ENCODE assay signal across 27 cellular contexts in genomic region chr2:30705711-30706533, GRCh38.
DNase-seq lines count a peak whose midpoint lies in the region; ATAC-seq and TF ChIP-seq lines count a peak whose summit lies in the region.
"Had no signal": no experiment of that assay in that cellular context is flagged by ENCODE, and none has a peak within 500 bp of the region (broad histone marks: within the 10 kb centered on the region; RNA-seq: fewer than 3 reads in every experiment).

No MANE protein-coding gene starts in this region.

- POLR2A ChIA-PET in activated CD8-positive, alpha-beta T cell treated with anti-CD3 and anti-CD28 coated beads, Interleukin-2, amount 10 ng/mL, durations not matched to agents 7 days and 5 days (lab: Charles Lee), result interaction anchor here (0.8 kb wide), 1 partner anchor 559 kb away, joined by 3 read pairs; the partner anchor contains the start of gene YPEL5
- POLR2A ChIA-PET in activated CD8-positive, alpha-beta T cell treated with anti-CD3 and anti-CD28 coated beads for 36 hours (lab: Charles Lee), result interaction anchor here (1.0 to 1.6 kb wide), 3 partner anchors 170 to 541 kb away, joined by 3 to 4 read pairs (median 3); no protein-coding TSS in a partner anchor

- DNase-seq in activated CD8-positive, alpha-beta T cell treated with anti-CD3 and anti-CD28 coated beads, Interleukin-2, amount 10 ng/mL, durations not matched to agents 7 days and 5 days, result peak; percentile 17
- no peak for DNase-seq in activated CD8-positive, alpha-beta T cell treated with anti-CD3 and anti-CD28 coated beads for 36 hours
- peak; percentile 32 for DNase-seq in activated CD8-positive, alpha-beta memory T cell treated with anti-CD3 and anti-CD28 coated beads, Interleukin-2, amount 10 ng/mL, durations not matched to agents 7 days and 5 days
- no peak for DNase-seq in mesenchymal stem cell
- peak; percentile 47 for DNase-seq in type B pancreatic cell (ENCODE audit: extremely low spot score, unreplicated experiment)
- no peak for DNase-seq in effector CD4-positive, alpha-beta T cell
- no peak for DNase-seq in stimulated activated naive CD8-positive, alpha-beta T cell treated with anti-CD3 and anti-CD28 coated beads, Interleukin-15, Interleukin-2, amounts not matched to agents 100 U/mL and 50 U/mL, for 24 hours
- DNase-seq in NCI-H1105 treated with DMSO at 0.1 percent for 48 hours (lab: John Stamatoyannopoulos, UW), result no peak
- DNase-seq: activated CD4-positive, alpha-beta T cell treated with anti-CD3 and anti-CD28 coated beads, Interleukin-2, amount 50 U/mL, for 1 hour; DMS 273 treated with DMSO at 0.1 percent for 48 hours; effector memory CD4-positive, alpha-beta T cell; EL; GOT3; Kasumi-1; naive thymus-derived CD8-positive, alpha-beta T cell; NCI-H1436 treated with DMSO at 0.1 percent for 48 hours; NCI-H2081 treated with DMSO at 0.1 percent for 48 hours; NCI-H226; sigmoid colon; stimulated activated CD4-positive, alpha-beta T cell treated with anti-CD3 and anti-CD28 coated beads, Interleukin-4, amount 100 ng/mL, for 24 hours; transverse colon had no signal

- peaks cover 11% of the 10 kb centered on the region for H3K9me3 Mint-ChIP-seq in activated CD8-positive, alpha-beta T cell treated with anti-CD3 and anti-CD28 coated beads, Interleukin-2, amount 10 ng/mL, durations not matched to agents 7 days and 5 days (ENCODE audit: insufficient read depth)
- peaks cover 20% of the 10 kb centered on the region for H3K9me3 Mint-ChIP-seq in activated CD8-positive, alpha-beta T cell treated with anti-CD3 and anti-CD28 coated beads for 36 hours
- peaks cover 15% of the 10 kb centered on the region for H3K9me3 Mint-ChIP-seq in activated CD8-positive, alpha-beta memory T cell treated with anti-CD3 and anti-CD28 coated beads, Interleukin-2, amount 10 ng/mL, durations not matched to agents 7 days and 5 days (ENCODE audit: low read depth)
- peaks cover 14% of the 10 kb centered on the region for H3K9me3 Mint-ChIP-seq in type B pancreatic cell

- peak overlapping the region; percentile 37 for H4K91ac ChIP-seq in mesenchymal stem cell (ENCODE audit: low read length)

- no peak overlapping the region for H3K18ac ChIP-seq in mesenchymal stem cell (ENCODE audit: low read depth in 1 of 2, low read length in 2 of 2)

- no peak overlapping the region for H3K14ac ChIP-seq in mesenchymal stem cell (ENCODE audit: low read length in 2 of 2)

- no peak overlapping the region for H3K4me3 Mint-ChIP-seq in activated CD8-positive, alpha-beta T cell treated with anti-CD3 and anti-CD28 coated beads, Interleukin-2, amount 10 ng/mL, durations not matched to agents 7 days and 5 days
- H3K4me3 Mint-ChIP-seq in activated CD8-positive, alpha-beta T cell treated with anti-CD3 and anti-CD28 coated beads for 36 hours, result no peak overlapping the region
- H3K4me3 Mint-ChIP-seq in activated CD8-positive, alpha-beta memory T cell treated with anti-CD3 and anti-CD28 coated beads, Interleukin-2, amount 10 ng/mL, durations not matched to agents 7 days and 5 days, result no peak overlapping the region
- no peak overlapping the region for H3K4me3 Mint-ChIP-seq in type B pancreatic cell
- H3K4me3 Mint-ChIP-seq: activated naive CD4-positive, alpha-beta T cell treated with anti-CD3 and anti-CD28 coated beads, Interleukin-2, amount 50 U/mL, for 24 hours; WTC11 had no signal

- H3K27ac ChIP-seq in mesenchymal stem cell (ENCODE audit: low read length, poor library complexity, severe bottlenecking), result no peak overlapping the region
- H3K27ac ChIP-seq: epithelial cell of prostate, Peyer's patch, SJSA1, transverse colon had no signal

- no peak overlapping the region for H2BK12ac ChIP-seq in mesenchymal stem cell (ENCODE audit: low read length in 2 of 2)

- no peak for ATAC-seq in activated CD8-positive, alpha-beta T cell treated with anti-CD3 and anti-CD28 coated beads, Interleukin-2, amount 10 ng/mL, durations not matched to agents 7 days and 5 days
- no peak for ATAC-seq in activated CD8-positive, alpha-beta T cell treated with anti-CD3 and anti-CD28 coated beads for 36 hours
- no peak for ATAC-seq in activated CD8-positive, alpha-beta memory T cell treated with anti-CD3 and anti-CD28 coated beads, Interleukin-2, amount 10 ng/mL, durations not matched to agents 7 days and 5 days
- ATAC-seq in stimulated activated naive CD8-positive, alpha-beta T cell treated with anti-CD3 and anti-CD28 coated beads, Interleukin-15, Interleukin-2, amounts not matched to agents 100 U/mL and 50 U/mL, for 24 hours, result no peak
- ATAC-seq: WTC11 had no signal

- intact Hi-C loops in activated CD8-positive, alpha-beta T cell treated with anti-CD3 and anti-CD28 coated beads for 36 hours (cut with micrococcal nuclease), result loop anchor here (5.0 kb wide), 1 partner anchor 614 kb away; no protein-coding TSS in a partner anchor

- no peak overlapping the region for H3K4me2 ChIP-seq in mesenchymal stem cell (ENCODE audit: low read length, poor library complexity, severe bottlenecking)

- H4K8ac ChIP-seq in mesenchymal stem cell (ENCODE audit: low read length), result no peak overlapping the region

- CTCF ChIA-PET in activated CD8-positive, alpha-beta T cell treated with anti-CD3 and anti-CD28 coated beads, Interleukin-2, amount 10 ng/mL, durations not matched to agents 7 days and 5 days (lab: Charles Lee), result interaction anchor here (0.9 to 15.3 kb wide), 11 partner anchors 360 to 558 kb away, joined by 3 to 592 read pairs (median 4); no protein-coding TSS in a partner anchor
- CTCF ChIA-PET in activated CD8-positive, alpha-beta T cell treated with anti-CD3 and anti-CD28 coated beads for 36 hours (lab: Charles Lee), result interaction anchor here (0.7 to 15.3 kb wide), 18 partner anchors 10 to 823 kb away, joined by 3 to 563 read pairs (median 3); no protein-coding TSS in a partner anchor
- CTCF ChIA-PET in activated CD8-positive, alpha-beta memory T cell treated with anti-CD3 and anti-CD28 coated beads, Interleukin-2, amount 10 ng/mL, durations not matched to agents 7 days and 5 days (lab: Charles Lee), result interaction anchor here (0.5 to 15.0 kb wide), 9 partner anchors 12 to 540 kb away, joined by 3 to 397 read pairs (median 4); no protein-coding TSS in a partner anchor

- no peaks in the 10 kb centered on the region for H3K79me1 ChIP-seq in mesenchymal stem cell (replicated peaks; ENCODE audit: low read length, poor library complexity, severe bottlenecking)

- 96% methylated on average over 7 of the region's 10 CpGs for WGBS in mesenchymal stem cell

- H3K23ac ChIP-seq in mesenchymal stem cell (ENCODE audit: low read length in 2 of 2), result no peak overlapping the region

- no peak overlapping the region for H3K4ac ChIP-seq in mesenchymal stem cell (ENCODE audit: low read depth in 1 of 2, low read length in 2 of 2)

- H3K36me3 Mint-ChIP-seq in activated CD8-positive, alpha-beta T cell treated with anti-CD3 and anti-CD28 coated beads, Interleukin-2, amount 10 ng/mL, durations not matched to agents 7 days and 5 days (ENCODE audit: low read depth), result no peaks in the 10 kb centered on the region
- peaks cover 6% of the 10 kb centered on the region for H3K36me3 Mint-ChIP-seq in activated CD8-positive, alpha-beta T cell treated with anti-CD3 and anti-CD28 coated beads for 36 hours (ENCODE audit: low read depth)
- peaks cover 7% of the 10 kb centered on the region for H3K36me3 Mint-ChIP-seq in activated CD8-positive, alpha-beta memory T cell treated with anti-CD3 and anti-CD28 coated beads, Interleukin-2, amount 10 ng/mL, durations not matched to agents 7 days and 5 days
- no peaks in the 10 kb centered on the region for H3K36me3 Mint-ChIP-seq in type B pancreatic cell

- no peaks in the 10 kb centered on the region for H3K27me3 Mint-ChIP-seq in activated CD8-positive, alpha-beta T cell treated with anti-CD3 and anti-CD28 coated beads, Interleukin-2, amount 10 ng/mL, durations not matched to agents 7 days and 5 days (ENCODE audit: low read depth)
- H3K27me3 Mint-ChIP-seq in activated CD8-positive, alpha-beta T cell treated with anti-CD3 and anti-CD28 coated beads for 36 hours, result no peaks in the 10 kb centered on the region
- no peaks in the 10 kb centered on the region for H3K27me3 Mint-ChIP-seq in activated CD8-positive, alpha-beta memory T cell treated with anti-CD3 and anti-CD28 coated beads, Interleukin-2, amount 10 ng/mL, durations not matched to agents 7 days and 5 days
- no peaks in the 10 kb centered on the region for H3K27me3 Mint-ChIP-seq in type B pancreatic cell
- H3K27me3 Mint-ChIP-seq: activated naive CD4-positive, alpha-beta T cell treated with anti-CD3 and anti-CD28 coated beads, Interleukin-2, amount 50 U/mL, for 24 hours had no signal

- H3K27me3 ChIP-seq in mesenchymal stem cell (ENCODE audit: control insufficient read depth in 1 of 2, insufficient read depth in 1 of 2, low read length in 2 of 2), result peaks cover 0 to 3% of the 10 kb centered on the region in 2 experiments
- H3K27me3 ChIP-seq: breast epithelium, Peyer's patch, sigmoid colon, SJSA1, transverse colon had no signal

- H2AK5ac ChIP-seq in mesenchymal stem cell (ENCODE audit: low read length, severe bottlenecking), result no peak overlapping the region

- no peak overlapping the region for H3K27ac Mint-ChIP-seq in activated CD8-positive, alpha-beta T cell treated with anti-CD3 and anti-CD28 coated beads, Interleukin-2, amount 10 ng/mL, durations not matched to agents 7 days and 5 days
- no peak overlapping the region for H3K27ac Mint-ChIP-seq in activated CD8-positive, alpha-beta T cell treated with anti-CD3 and anti-CD28 coated beads for 36 hours
- no peak overlapping the region for H3K27ac Mint-ChIP-seq in activated CD8-positive, alpha-beta memory T cell treated with anti-CD3 and anti-CD28 coated beads, Interleukin-2, amount 10 ng/mL, durations not matched to agents 7 days and 5 days
- no peak overlapping the region for H3K27ac Mint-ChIP-seq in type B pancreatic cell
- H3K27ac Mint-ChIP-seq: activated naive CD4-positive, alpha-beta T cell treated with anti-CD3 and anti-CD28 coated beads, Interleukin-2, amount 50 U/mL, for 24 hours; WTC11 had no signal

- TF ChIP-seq CTCF in activated CD8-positive, alpha-beta T cell treated with anti-CD3 and anti-CD28 coated beads for 36 hours (IDR thresholded peaks at IDR 0.05), result no peak
- no peak for TF ChIP-seq CTCF in type B pancreatic cell (conservative IDR thresholded peaks at IDR 0.05)

- no peak overlapping the region for H2BK5ac ChIP-seq in mesenchymal stem cell (ENCODE audit: low read depth, low read length, poor library complexity, severe bottlenecking)

- no peak overlapping the region for H2BK120ac ChIP-seq in mesenchymal stem cell (ENCODE audit: low read depth, low read length)

- no peak overlapping the region for H3K9ac ChIP-seq in mesenchymal stem cell (ENCODE audit: low read length)

- no peaks in the 10 kb centered on the region for H3K4me1 ChIP-seq in mesenchymal stem cell (ENCODE audit: control insufficient read depth, insufficient read depth, low read depth, low read length)
- H3K4me1 ChIP-seq: breast epithelium, Peyer's patch, SJSA1, transverse colon had no signal

- H2BK15ac ChIP-seq in mesenchymal stem cell (ENCODE audit: low read depth, poor library complexity, severe bottlenecking), result no peak overlapping the region

- H3K36me3 ChIP-seq in mesenchymal stem cell (ENCODE audit: control insufficient read depth in 1 of 2, insufficient read depth in 2 of 2, low read depth in 1 of 2, low read length in 2 of 2), result no peaks in the 10 kb centered on the region
- H3K36me3 ChIP-seq: breast epithelium, Peyer's patch, sigmoid colon, SJSA1, transverse colon had no signal

- no peak overlapping the region for H2AFZ ChIP-seq in mesenchymal stem cell (ENCODE audit: low read depth, low read length)

- peaks cover 26% of the 10 kb centered on the region for H3K9me3 ChIP-seq in mesenchymal stem cell (ENCODE audit: control insufficient read depth, low read length)
- H3K9me3 ChIP-seq: SJSA1 had no signal

- H3K4me1 Mint-ChIP-seq in activated CD8-positive, alpha-beta T cell treated with anti-CD3 and anti-CD28 coated beads, Interleukin-2, amount 10 ng/mL, durations not matched to agents 7 days and 5 days (ENCODE audit: low read depth), result no peaks in the 10 kb centered on the region
- H3K4me1 Mint-ChIP-seq in activated CD8-positive, alpha-beta T cell treated with anti-CD3 and anti-CD28 coated beads for 36 hours (ENCODE audit: low read depth), result no peaks in the 10 kb centered on the region
- no peaks in the 10 kb centered on the region for H3K4me1 Mint-ChIP-seq in activated CD8-positive, alpha-beta memory T cell treated with anti-CD3 and anti-CD28 coated beads, Interleukin-2, amount 10 ng/mL, durations not matched to agents 7 days and 5 days
- H3K4me1 Mint-ChIP-seq in type B pancreatic cell (ENCODE audit: unreplicated experiment), result peaks cover 6% of the 10 kb centered on the region
- H3K4me1 Mint-ChIP-seq: WTC11 had no signal

- H3K4me3 ChIP-seq in mesenchymal stem cell (ENCODE audit: insufficient read depth in 1 of 2, low read depth in 1 of 2, low read length in 2 of 2), result no peak overlapping the region
- H3K4me3 ChIP-seq: breast epithelium, Peyer's patch, sigmoid colon, SJSA1, transverse colon had no signal

Comparison
In these comparisons a context has a peak if more than half of its experiments do, and no peak if none do; other contexts are left out.
1. DNase-seq: peak in activated CD8-positive, alpha-beta T cell treated with anti-CD3 and anti-CD28 coated beads, Interleukin-2, amount 10 ng/mL, durations not matched to agents 7 days and 5 days (single experiment), activated CD8-positive, alpha-beta memory T cell treated with anti-CD3 and anti-CD28 coated beads, Interleukin-2, amount 10 ng/mL, durations not matched to agents 7 days and 5 days (single experiment) and type B pancreatic cell (single experiment); none in activated CD8-positive, alpha-beta T cell treated with anti-CD3 and anti-CD28 coated beads for 36 hours (single experiment), mesenchymal stem cell (single experiment), effector CD4-positive, alpha-beta T cell (single experiment), stimulated activated naive CD8-positive, alpha-beta T cell treated with anti-CD3 and anti-CD28 coated beads, Interleukin-15, Interleukin-2, amounts not matched to agents 100 U/mL and 50 U/mL, for 24 hours (single experiment) and NCI-H1105 treated with DMSO at 0.1 percent for 48 hours (single experiment).